In genomic region chr12:55706840-55707671, GRCh38 we compare ENCODE assay signal across 6 cellular contexts. TPM values are rescaled to one million over a fixed set of nuclear protein-coding genes. Genes with fewer than 3 reads are reported as not detected.
A peak's percentile ranks its signal among the peaks of the same experiment; 100 is the strongest.
DNase-seq lines count a peak whose midpoint lies in the region; ATAC-seq and TF ChIP-seq lines count a peak whose summit lies in the region.

No MANE protein-coding gene starts in this region.

- H3K4me1 ChIP-seq in duodenal mucosa (ENCODE audit: control insufficient read depth in 1 of 2, insufficient read depth in 2 of 2, low read length in 2 of 2) (peaks cover 18 to 36% of the 10 kb centered on the region in 2 donors), prostate gland (replicated peaks) (no peaks in the 10 kb centered on the region)

- no peak for ATAC-seq in HG03521 (IDR thresholded peaks at IDR 0.05; ENCODE audit: unreplicated experiment)
- no peak for ATAC-seq in HG03139 (IDR thresholded peaks at IDR 0.05; ENCODE audit: unreplicated experiment)

- intact Hi-C loops in prostate gland (cut with DNase I), result no loop called here

- H3K27me3 ChIP-seq in duodenal mucosa (ENCODE audit: control insufficient read depth in 1 of 2, insufficient read depth in 2 of 2, low read length in 2 of 2) (peaks cover 0 to 21% of the 10 kb centered on the region in 2 donors), prostate gland (replicated peaks; ENCODE audit: insufficient read depth) (no peaks in the 10 kb centered on the region)

- no peak for TF ChIP-seq CTCF in prostate gland (IDR thresholded peaks at IDR 0.05)

- H3K36me3 ChIP-seq in duodenal mucosa (ENCODE audit: control insufficient read depth in 1 of 2, insufficient read depth in 2 of 2, low read length in 2 of 2), result no peaks in the 10 kb centered on the region
- H3K36me3 ChIP-seq in prostate gland, result no peaks in the 10 kb centered on the region

- H3K9me3 ChIP-seq in duodenal mucosa (ENCODE audit: control insufficient read depth in 1 of 2, low read length in 2 of 2) (no peaks in the 10 kb centered on the region), prostate gland (no peaks in the 10 kb centered on the region)

- DNase-seq in MV-4-11 (lab: John Stamatoyannopoulos, UW) (peak; percentile 59), prostate gland (ENCODE audit: low spot score) (no peak), midbrain (lab: John Stamatoyannopoulos, UW) (no peak)

- H3K4me3 ChIP-seq in duodenal mucosa (ENCODE audit: low read depth in 1 of 2, low read length in 2 of 2) (peak overlapping the region; percentile 53 to 62), prostate gland (peak overlapping the region; percentile 39 to 43)

- TF ChIP-seq POLR2A in prostate gland (IDR thresholded peaks at IDR 0.05), result no peak

- H3K9ac ChIP-seq in duodenal mucosa (ENCODE audit: low read depth in 1 of 2, low read length in 2 of 2), result peak overlapping the region in 1 of 2 donors; percentile 43

- H3K27ac ChIP-seq in duodenal mucosa (ENCODE audit: low read depth, low read length) (no peak overlapping the region), prostate gland (peak overlapping the region; percentile 62 to 65)

- 7% methylated on average over 23 of the region's 23 CpGs for WGBS in prostate gland

RNA-seq across cellular contexts. Expression of gene ITGA7, which starts 0.6 kb away (rescaled TPM):
- 10 to 100 TPM; 17.4 to 37.0 TPM for total RNA-seq in prostate gland

RNA-seq across cellular contexts. Expression of gene BLOC1S1, which starts 8.8 kb away (rescaled TPM):
- 100 to 1,000 TPM; 151 to 240 TPM for total RNA-seq in prostate gland

RNA-seq across cellular contexts. Expression of gene RDH5, which starts 13.1 kb away (rescaled TPM):
- 10 to 100 TPM in 1 of 2 donors, 1 to 10 TPM in 1; 5.7 to 12.6 TPM for total RNA-seq in prostate gland

RNA-seq across cellular contexts. Expression of gene CD63, which starts 21.8 kb away (rescaled TPM):
- total RNA-seq in prostate gland, result 100 to 1,000 TPM; 485 to 585 TPM

RNA-seq across cellular contexts. Expression of gene GDF11, which starts 35.9 kb away (rescaled TPM):
- total RNA-seq in prostate gland, result 10 to 100 TPM in 1 of 2 donors, 1 to 10 TPM in 1; 4.1 to 10.3 TPM
